In the genomic region with DNA sequence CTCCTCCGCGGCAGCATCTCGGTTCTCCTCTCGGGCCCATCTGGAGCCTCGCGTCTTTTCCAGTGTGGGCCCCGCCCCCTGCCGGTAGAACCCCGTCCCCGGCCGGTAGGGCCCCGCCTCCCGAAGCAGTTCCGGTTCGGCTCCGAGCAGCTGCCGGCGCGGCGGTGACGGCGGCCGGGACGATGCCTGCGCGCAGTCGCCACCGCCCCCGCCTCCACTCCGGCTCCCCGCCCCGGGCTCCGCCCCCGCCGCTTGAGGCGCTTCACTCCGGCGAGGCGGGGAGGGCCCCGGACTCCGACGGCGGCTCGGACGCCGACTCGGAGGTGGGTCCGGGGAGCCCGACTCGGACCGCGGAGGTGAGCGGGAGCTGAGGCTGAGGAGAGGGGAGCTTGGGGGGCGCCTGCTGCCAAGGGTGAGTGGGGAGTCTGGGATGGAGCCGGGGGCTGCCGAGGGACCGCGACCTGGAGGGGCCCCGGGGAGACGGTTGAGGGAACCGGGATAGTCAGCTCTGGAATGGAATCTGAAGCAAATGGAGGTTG, we compare ENCODE assay signal across 1 cellular context.
TF ChIP-seq lines count a peak whose summit lies in the region.

A gene (plus strand): TSS at position 290 of the 539 bp plus-strand sequence. CDS start 38,873 bp downstream, outside the sequence.

TF ChIP-seq in K562, 482 proteins besides CTCF, POLR2A, EP300 and RAD21 (continued from another document and continues in another):
- TF ChIP-seq, protein P1, sequence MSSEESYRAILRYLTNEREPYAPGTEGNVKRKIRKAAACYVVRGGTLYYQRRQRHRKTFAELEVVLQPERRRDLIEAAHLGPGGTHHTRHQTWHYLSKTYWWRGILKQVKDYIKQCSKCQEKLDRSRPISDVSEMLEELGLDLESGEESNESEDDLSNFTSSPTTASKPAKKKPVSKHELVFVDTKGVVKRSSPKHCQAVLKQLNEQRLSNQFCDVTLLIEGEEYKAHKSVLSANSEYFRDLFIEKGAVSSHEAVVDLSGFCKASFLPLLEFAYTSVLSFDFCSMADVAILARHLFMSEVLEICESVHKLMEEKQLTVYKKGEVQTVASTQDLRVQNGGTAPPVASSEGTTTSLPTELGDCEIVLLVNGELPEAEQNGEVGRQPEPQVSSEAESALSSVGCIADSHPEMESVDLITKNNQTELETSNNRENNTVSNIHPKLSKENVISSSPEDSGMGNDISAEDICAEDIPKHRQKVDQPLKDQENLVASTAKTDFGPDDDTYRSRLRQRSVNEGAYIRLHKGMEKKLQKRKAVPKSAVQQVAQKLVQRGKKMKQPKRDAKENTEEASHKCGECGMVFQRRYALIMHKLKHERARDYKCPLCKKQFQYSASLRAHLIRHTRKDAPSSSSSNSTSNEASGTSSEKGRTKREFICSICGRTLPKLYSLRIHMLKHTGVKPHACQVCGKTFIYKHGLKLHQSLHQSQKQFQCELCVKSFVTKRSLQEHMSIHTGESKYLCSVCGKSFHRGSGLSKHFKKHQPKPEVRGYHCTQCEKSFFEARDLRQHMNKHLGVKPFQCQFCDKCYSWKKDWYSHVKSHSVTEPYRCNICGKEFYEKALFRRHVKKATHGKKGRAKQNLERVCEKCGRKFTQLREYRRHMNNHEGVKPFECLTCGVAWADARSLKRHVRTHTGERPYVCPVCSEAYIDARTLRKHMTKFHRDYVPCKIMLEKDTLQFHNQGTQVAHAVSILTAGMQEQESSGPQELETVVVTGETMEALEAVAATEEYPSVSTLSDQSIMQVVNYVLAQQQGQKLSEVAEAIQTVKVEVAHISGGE (CRISPR knock-in tag; IDR thresholded peaks at IDR 0.05) = peak in 1 of 3 experiments; percentile 65; a peak in 2 of 6 replicates
- peak; percentile 61; the same call in 1 of the 2 replicates for TF ChIP-seq ZNF77 (CRISPR knock-in tag; IDR thresholded peaks at IDR 0.05)
- no peak for TF ChIP-seq ZNF224 (CRISPR knock-in tag; IDR thresholded peaks at IDR 0.05)
- TF ChIP-seq, protein P2, sequence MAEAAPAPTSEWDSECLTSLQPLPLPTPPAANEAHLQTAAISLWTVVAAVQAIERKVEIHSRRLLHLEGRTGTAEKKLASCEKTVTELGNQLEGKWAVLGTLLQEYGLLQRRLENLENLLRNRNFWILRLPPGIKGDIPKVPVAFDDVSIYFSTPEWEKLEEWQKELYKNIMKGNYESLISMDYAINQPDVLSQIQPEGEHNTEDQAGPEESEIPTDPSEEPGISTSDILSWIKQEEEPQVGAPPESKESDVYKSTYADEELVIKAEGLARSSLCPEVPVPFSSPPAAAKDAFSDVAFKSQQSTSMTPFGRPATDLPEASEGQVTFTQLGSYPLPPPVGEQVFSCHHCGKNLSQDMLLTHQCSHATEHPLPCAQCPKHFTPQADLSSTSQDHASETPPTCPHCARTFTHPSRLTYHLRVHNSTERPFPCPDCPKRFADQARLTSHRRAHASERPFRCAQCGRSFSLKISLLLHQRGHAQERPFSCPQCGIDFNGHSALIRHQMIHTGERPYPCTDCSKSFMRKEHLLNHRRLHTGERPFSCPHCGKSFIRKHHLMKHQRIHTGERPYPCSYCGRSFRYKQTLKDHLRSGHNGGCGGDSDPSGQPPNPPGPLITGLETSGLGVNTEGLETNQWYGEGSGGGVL (CRISPR knock-in tag; IDR thresholded peaks at IDR 0.05) = no peak
- peak; percentile 66; the same call in 1 of the 2 replicates for TF ChIP-seq SP1 (CRISPR knock-in tag; IDR thresholded peaks at IDR 0.05)
- no peak for TF ChIP-seq IFI16 (CRISPR knock-in tag; IDR thresholded peaks at IDR 0.05)
- TF ChIP-seq, protein P3, sequence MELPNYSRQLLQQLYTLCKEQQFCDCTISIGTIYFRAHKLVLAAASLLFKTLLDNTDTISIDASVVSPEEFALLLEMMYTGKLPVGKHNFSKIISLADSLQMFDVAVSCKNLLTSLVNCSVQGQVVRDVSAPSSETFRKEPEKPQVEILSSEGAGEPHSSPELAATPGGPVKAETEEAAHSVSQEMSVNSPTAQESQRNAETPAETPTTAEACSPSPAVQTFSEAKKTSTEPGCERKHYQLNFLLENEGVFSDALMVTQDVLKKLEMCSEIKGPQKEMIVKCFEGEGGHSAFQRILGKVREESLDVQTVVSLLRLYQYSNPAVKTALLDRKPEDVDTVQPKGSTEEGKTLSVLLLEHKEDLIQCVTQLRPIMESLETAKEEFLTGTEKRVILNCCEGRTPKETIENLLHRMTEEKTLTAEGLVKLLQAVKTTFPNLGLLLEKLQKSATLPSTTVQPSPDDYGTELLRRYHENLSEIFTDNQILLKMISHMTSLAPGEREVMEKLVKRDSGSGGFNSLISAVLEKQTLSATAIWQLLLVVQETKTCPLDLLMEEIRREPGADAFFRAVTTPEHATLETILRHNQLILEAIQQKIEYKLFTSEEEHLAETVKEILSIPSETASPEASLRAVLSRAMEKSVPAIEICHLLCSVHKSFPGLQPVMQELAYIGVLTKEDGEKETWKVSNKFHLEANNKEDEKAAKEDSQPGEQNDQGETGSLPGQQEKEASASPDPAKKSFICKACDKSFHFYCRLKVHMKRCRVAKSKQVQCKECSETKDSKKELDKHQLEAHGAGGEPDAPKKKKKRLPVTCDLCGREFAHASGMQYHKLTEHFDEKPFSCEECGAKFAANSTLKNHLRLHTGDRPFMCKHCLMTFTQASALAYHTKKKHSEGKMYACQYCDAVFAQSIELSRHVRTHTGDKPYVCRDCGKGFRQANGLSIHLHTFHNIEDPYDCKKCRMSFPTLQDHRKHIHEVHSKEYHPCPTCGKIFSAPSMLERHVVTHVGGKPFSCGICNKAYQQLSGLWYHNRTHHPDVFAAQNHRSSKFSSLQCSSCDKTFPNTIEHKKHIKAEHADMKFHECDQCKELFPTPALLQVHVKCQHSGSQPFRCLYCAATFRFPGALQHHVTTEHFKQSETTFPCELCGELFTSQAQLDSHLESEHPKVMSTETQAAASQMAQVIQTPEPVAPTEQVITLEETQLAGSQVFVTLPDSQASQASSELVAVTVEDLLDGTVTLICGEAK (IDR thresholded peaks at IDR 0.05) = peak; percentile 83
- TF ChIP-seq, protein P3 (CRISPR knock-in tag; IDR thresholded peaks at IDR 0.05) = no peak
- TF ChIP-seq, protein P4, sequence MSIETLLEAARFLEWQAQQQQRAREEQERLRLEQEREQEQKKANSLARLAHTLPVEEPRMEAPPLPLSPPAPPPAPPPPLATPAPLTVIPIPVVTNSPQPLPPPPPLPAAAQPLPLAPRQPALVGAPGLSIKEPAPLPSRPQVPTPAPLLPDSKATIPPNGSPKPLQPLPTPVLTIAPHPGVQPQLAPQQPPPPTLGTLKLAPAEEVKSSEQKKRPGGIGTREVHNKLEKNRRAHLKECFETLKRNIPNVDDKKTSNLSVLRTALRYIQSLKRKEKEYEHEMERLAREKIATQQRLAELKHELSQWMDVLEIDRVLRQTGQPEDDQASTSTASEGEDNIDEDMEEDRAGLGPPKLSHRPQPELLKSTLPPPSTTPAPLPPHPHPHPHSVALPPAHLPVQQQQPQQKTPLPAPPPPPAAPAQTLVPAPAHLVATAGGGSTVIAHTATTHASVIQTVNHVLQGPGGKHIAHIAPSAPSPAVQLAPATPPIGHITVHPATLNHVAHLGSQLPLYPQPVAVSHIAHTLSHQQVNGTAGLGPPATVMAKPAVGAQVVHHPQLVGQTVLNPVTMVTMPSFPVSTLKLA (conservative IDR thresholded peaks at IDR 0.05) = peak in 1 of 2 experiments; percentile 51; a peak in 2 of 4 replicates
- TF ChIP-seq CXXC5 (CRISPR knock-in tag; IDR thresholded peaks at IDR 0.05) = peak; percentile 88
- TF ChIP-seq CREM (IDR thresholded peaks at IDR 0.05; ENCODE audit: low read depth) = peak; percentile 86
- no peak for TF ChIP-seq ZC3H11A (IDR thresholded peaks at IDR 0.05; ENCODE audit: low read depth, low read length)
- TF ChIP-seq, protein P5, sequence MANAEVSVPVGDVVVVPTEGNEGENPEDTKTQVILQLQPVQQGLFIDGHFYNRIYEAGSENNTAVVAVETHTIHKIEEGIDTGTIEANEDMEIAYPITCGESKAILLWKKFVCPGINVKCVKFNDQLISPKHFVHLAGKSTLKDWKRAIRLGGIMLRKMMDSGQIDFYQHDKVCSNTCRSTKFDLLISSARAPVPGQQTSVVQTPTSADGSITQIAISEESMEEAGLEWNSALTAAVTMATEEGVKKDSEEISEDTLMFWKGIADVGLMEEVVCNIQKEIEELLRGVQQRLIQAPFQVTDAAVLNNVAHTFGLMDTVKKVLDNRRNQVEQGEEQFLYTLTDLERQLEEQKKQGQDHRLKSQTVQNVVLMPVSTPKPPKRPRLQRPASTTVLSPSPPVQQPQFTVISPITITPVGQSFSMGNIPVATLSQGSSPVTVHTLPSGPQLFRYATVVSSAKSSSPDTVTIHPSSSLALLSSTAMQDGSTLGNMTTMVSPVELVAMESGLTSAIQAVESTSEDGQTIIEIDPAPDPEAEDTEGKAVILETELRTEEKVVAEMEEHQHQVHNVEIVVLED (CRISPR knock-in tag; IDR thresholded peaks at IDR 0.05) = peak; percentile 79
- TF ChIP-seq, protein P6, sequence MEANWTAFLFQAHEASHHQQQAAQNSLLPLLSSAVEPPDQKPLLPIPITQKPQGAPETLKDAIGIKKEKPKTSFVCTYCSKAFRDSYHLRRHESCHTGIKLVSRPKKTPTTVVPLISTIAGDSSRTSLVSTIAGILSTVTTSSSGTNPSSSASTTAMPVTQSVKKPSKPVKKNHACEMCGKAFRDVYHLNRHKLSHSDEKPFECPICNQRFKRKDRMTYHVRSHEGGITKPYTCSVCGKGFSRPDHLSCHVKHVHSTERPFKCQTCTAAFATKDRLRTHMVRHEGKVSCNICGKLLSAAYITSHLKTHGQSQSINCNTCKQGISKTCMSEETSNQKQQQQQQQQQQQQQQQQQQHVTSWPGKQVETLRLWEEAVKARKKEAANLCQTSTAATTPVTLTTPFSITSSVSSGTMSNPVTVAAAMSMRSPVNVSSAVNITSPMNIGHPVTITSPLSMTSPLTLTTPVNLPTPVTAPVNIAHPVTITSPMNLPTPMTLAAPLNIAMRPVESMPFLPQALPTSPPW (CRISPR knock-in tag; IDR thresholded peaks at IDR 0.05) = peak; percentile 90
- TF ChIP-seq, protein P7, sequence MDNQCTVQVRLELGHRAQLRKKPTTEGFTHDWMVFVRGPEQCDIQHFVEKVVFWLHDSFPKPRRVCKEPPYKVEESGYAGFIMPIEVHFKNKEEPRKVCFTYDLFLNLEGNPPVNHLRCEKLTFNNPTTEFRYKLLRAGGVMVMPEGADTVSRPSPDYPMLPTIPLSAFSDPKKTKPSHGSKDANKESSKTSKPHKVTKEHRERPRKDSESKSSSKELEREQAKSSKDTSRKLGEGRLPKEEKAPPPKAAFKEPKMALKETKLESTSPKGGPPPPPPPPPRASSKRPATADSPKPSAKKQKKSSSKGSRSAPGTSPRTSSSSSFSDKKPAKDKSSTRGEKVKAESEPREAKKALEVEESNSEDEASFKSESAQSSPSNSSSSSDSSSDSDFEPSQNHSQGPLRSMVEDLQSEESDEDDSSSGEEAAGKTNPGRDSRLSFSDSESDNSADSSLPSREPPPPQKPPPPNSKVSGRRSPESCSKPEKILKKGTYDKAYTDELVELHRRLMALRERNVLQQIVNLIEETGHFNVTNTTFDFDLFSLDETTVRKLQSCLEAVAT (IDR thresholded peaks at IDR 0.05) = peak in 1 of 2 experiments; percentile 50; a peak in 1 of 4 replicates
- 0 out of 2 replicates have a peak, but pooled peaks have one; percentile 44 for TF ChIP-seq HIVEP1 (CRISPR knock-in tag; IDR thresholded peaks at IDR 0.05)
- TF ChIP-seq CCNT2 (IDR thresholded peaks at IDR 0.05; ENCODE audit: borderline replicate concordance, extremely low read depth, insufficient read length, low read depth, low read length) = peak; percentile 93
- TF ChIP-seq FUS (optimal IDR thresholded peaks at IDR 0.05; ENCODE audit: low read depth, low read length) = no peak
- TF ChIP-seq ZC3H8 (IDR thresholded peaks at IDR 0.05) = no peak
- TF ChIP-seq, protein P8, sequence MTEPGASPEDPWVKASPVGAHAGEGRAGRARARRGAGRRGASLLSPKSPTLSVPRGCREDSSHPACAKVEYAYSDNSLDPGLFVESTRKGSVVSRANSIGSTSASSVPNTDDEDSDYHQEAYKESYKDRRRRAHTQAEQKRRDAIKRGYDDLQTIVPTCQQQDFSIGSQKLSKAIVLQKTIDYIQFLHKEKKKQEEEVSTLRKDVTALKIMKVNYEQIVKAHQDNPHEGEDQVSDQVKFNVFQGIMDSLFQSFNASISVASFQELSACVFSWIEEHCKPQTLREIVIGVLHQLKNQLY (CRISPR knock-in tag; conservative IDR thresholded peaks at IDR 0.05) = 0 out of 4 replicates have a peak, but pooled peaks of 1 of the 2 experiments have one; percentile 68
- TF ChIP-seq ZNF24 (IDR thresholded peaks at IDR 0.05) = 0 out of 2 replicates have a peak, but pooled peaks have one; percentile 17
- TF ChIP-seq, protein P9, sequence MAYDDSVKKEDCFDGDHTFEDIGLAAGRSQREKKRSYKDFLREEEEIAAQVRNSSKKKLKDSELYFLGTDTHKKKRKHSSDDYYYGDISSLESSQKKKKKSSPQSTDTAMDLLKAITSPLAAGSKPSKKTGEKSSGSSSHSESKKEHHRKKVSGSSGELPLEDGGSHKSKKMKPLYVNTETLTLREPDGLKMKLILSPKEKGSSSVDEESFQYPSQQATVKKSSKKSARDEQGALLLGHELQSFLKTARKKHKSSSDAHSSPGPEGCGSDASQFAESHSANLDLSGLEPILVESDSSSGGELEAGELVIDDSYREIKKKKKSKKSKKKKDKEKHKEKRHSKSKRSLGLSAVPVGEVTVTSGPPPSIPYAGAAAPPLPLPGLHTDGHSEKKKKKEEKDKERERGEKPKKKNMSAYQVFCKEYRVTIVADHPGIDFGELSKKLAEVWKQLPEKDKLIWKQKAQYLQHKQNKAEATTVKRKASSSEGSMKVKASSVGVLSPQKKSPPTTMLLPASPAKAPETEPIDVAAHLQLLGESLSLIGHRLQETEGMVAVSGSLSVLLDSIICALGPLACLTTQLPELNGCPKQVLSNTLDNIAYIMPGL (CRISPR knock-in tag; IDR thresholded peaks at IDR 0.05) = peak; percentile 87; the same call in 1 of the 2 replicates
